12 cellular contexts compared by ENCODE assay signal in the genomic region with DNA sequence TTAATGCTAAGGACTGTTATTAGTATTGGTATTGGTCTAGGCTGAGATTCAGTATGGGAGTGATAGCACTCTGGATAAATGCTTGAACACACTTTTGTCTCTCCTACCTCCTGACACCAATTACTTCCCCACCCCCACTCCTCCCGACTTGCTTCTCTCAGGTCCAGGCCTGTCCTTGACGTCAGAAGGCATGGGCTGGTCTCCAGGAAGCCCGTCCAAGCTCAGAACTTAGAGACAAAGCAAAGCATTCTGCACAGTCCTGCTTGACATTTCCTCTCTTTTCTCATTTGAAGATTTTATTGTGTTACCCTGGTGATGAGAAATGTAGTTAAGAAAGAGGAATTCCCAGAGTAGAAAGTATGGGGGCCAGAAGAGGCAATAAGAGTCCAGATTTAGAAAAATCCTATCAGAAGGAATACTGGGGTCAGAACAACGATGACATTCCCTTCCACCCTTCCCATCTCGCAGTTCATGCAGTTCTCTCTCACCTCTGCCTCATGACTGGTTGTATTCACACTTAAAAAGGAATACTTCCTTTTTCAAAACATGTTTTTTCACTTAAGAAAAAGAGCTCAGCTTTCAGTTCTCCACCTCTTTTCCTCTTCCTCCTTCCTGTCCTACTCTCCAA. TPM values are rescaled to one million over a fixed set of nuclear protein-coding genes. Genes with fewer than 3 reads are reported as not detected.
A peak's percentile ranks its signal among the peaks of the same experiment; 100 is the strongest.
DNase-seq lines count a peak whose midpoint lies in the region; ATAC-seq, FAIRE-seq and TF ChIP-seq lines count a peak whose summit lies in the region.
"Had no signal": no experiment of that assay in that cellular context is flagged by ENCODE, and none has a peak within 500 bp of the region (broad histone marks: within the 10 kb centered on the region; RNA-seq: fewer than 3 reads in every experiment).

No MANE protein-coding gene starts in this region.

- H3K27ac ChIP-seq in layer of hippocampus (ENCODE audit: low read depth, low read length): peak overlapping the region; percentile 35

- no peak for FAIRE-seq in GM12892 (lab: Jason Lieb, UNC)
- FAIRE-seq: GM19239 had no signal

- DNase-seq in NCI-H446 treated with DMSO at 0.1 percent for 48 hours (lab: John Stamatoyannopoulos, UW): peak; percentile 24
- peak; percentile 33 for DNase-seq in choroid plexus epithelial cell (ENCODE audit: low read depth)
- peak; percentile 91 for DNase-seq in sciatic nerve (ENCODE audit: low spot score)
- DNase-seq in GM12892 (ENCODE audit: insufficient read length): no peak
- DNase-seq in NCI-H345 treated with DMSO at 0.1 percent for 48 hours (lab: John Stamatoyannopoulos, UW; ENCODE audit: unreplicated experiment): no peak
- DNase-seq: activated effector memory CD4-positive, alpha-beta T cell treated with Interleukin-2 at 50 U/mL for 16 hours; NCI-H2171; stimulated activated CD4-positive, alpha-beta T cell treated with anti-CD3 and anti-CD28 coated beads, Interleukin-4, amount 100 ng/mL, for 24 hours had no signal

- TF ChIP-seq CTCF in choroid plexus epithelial cell (conservative IDR thresholded peaks at IDR 0.05; ENCODE audit: low read depth, low read length): no peak

- no peaks in the 10 kb centered on the region for H3K27me3 ChIP-seq in layer of hippocampus (ENCODE audit: control insufficient read depth, insufficient read depth, low read length)

- no peak overlapping the region for H3K4me3 ChIP-seq in choroid plexus epithelial cell (ENCODE audit: low read depth, low read length)

- TF ChIP-seq POLR2A in GM12892 (IDR thresholded peaks at IDR 0.05; ENCODE audit: low read depth, low read length): no peak

- intact Hi-C loops in sciatic nerve (cut with DNase I): no loop called here

- ATAC-seq in sciatic nerve (peak; percentile 98), HG03097 (IDR thresholded peaks at IDR 0.05; ENCODE audit: low FRiP score, unreplicated experiment) (no peak), HG02981 (IDR thresholded peaks at IDR 0.05; ENCODE audit: unreplicated experiment) (no peak)

RNA-seq across cellular contexts. Expression of gene FAM184A, which starts 18.3 kb away (rescaled TPM):
- total RNA-seq in sciatic nerve: 7.8 TPM
- polyA plus RNA-seq in GM12892 (2012; ENCODE audit: missing spikeins): not detected

Comparison
In these comparisons a context has a peak if more than half of its experiments do, and no peak if none do; other contexts are left out.
1. DNase-seq: peak in NCI-H446 treated with DMSO at 0.1 percent for 48 hours (single experiment), choroid plexus epithelial cell (single experiment) and sciatic nerve (single experiment); none in GM12892 (single experiment) and NCI-H345 treated with DMSO at 0.1 percent for 48 hours (single experiment).